ENCODE assay signal across 10 cellular contexts in the genomic region with DNA sequence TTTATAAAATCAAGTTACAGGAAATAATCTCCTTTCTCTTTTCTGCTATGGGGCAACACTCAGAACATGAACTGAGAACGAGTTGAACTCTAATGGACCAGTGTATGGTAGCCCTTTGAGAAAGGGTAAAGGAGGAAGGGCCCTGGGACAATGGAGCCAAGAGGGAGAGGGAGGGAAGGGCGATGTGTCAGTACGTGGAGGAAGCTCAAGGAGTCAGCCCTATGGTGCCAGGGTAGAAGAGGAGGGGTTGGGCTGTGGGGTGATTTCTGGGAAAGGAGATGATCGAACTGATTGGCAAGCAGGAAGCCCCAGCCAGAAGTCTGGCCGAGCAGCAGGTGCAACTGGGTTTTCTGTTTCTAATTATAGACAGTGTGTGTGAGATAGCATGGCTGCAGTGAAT. TPM values are rescaled to one million over a fixed set of nuclear protein-coding genes. Genes with fewer than 3 reads are reported as not detected.
DNase-seq lines count a peak whose midpoint lies in the region; ATAC-seq and TF ChIP-seq lines count a peak whose summit lies in the region.
"Had no signal": no experiment of that assay in that cellular context is flagged by ENCODE, and none has a peak within 500 bp of the region (broad histone marks: within the 10 kb centered on the region; RNA-seq: fewer than 3 reads in every experiment).

No MANE protein-coding gene starts in this region.

- no peak overlapping the region for H4K8ac ChIP-seq in neuronal stem cell (ENCODE audit: low read depth, low read length)

- no peak overlapping the region for H4K91ac ChIP-seq in neuronal stem cell (ENCODE audit: low read depth, low read length, poor library complexity)

- H3K4me1 ChIP-seq in neuronal stem cell (ENCODE audit: control insufficient read depth in 2 of 2, insufficient read depth in 1 of 2, low read depth in 1 of 2, low read length in 2 of 2): peaks cover 4 to 12% of the 10 kb centered on the region in 2 donors

- H3K4me1 Mint-ChIP-seq in activated naive CD4-positive, alpha-beta T cell treated with anti-CD3 and anti-CD28 coated beads, Interleukin-2, amount 50 U/mL, for 24 hours: peaks cover 49% of the 10 kb centered on the region

- no peak for TF ChIP-seq CTCF in omental fat pad (IDR thresholded peaks at IDR 0.05)

- H2BK12ac ChIP-seq in neuronal stem cell (ENCODE audit: low read length): no peak overlapping the region

- H3K36me3 Mint-ChIP-seq in activated naive CD4-positive, alpha-beta T cell treated with anti-CD3 and anti-CD28 coated beads, Interleukin-2, amount 50 U/mL, for 24 hours: no peaks in the 10 kb centered on the region

- H2BK15ac ChIP-seq in neuronal stem cell (ENCODE audit: low read length): no peak overlapping the region

- H3K27ac ChIP-seq in neuronal stem cell (replicated peaks; ENCODE audit: low read length): no peak overlapping the region

- no peak overlapping the region for H2BK5ac ChIP-seq in neuronal stem cell (ENCODE audit: low read length)

- no peak overlapping the region for H3K14ac ChIP-seq in neuronal stem cell (ENCODE audit: low read length)

- no peaks in the 10 kb centered on the region for H3K36me3 ChIP-seq in neuronal stem cell (replicated peaks in 1 of 2; ENCODE audit: control insufficient read depth in 2 of 2, insufficient read depth in 2 of 2, low read length in 2 of 2)

- no peak overlapping the region for H2AK5ac ChIP-seq in neuronal stem cell (ENCODE audit: low read depth, low read length)

- no peak overlapping the region for H3K9ac ChIP-seq in neuronal stem cell (ENCODE audit: low read depth, low read length, poor library complexity)

- no peak overlapping the region for H3K4me3 ChIP-seq in neuronal stem cell (ENCODE audit: low read length in 2 of 2)
- H3K4me3 ChIP-seq: mucosa of descending colon had no signal

- H2AFZ ChIP-seq in neuronal stem cell (ENCODE audit: low read length): peak overlapping the region; percentile 43

- H2BK120ac ChIP-seq in neuronal stem cell (ENCODE audit: low read depth, low read length): no peak overlapping the region

- H3K9me3 ChIP-seq in neuronal stem cell (replicated peaks in 1 of 2; ENCODE audit: control insufficient read depth in 2 of 2, insufficient read depth in 1 of 2, low read depth in 1 of 2, low read length in 2 of 2): no peaks in the 10 kb centered on the region
- H3K9me3 ChIP-seq: mucosa of descending colon had no signal

- ATAC-seq in HG03139 (IDR thresholded peaks at IDR 0.05; ENCODE audit: unreplicated experiment): no peak
- ATAC-seq in omental fat pad (ENCODE audit: low FRiP score): no peak
- ATAC-seq: mucosa of descending colon had no signal

- no CpG with 5 or more reads among the region's 5 CpGs for WGBS in neuronal stem cell (ENCODE audit: extremely low coverage in 2 of 2, insufficient read length in 2 of 2, insufficient replicate concordance in 1 of 2), 2 donors

- H3K4ac ChIP-seq in neuronal stem cell (ENCODE audit: low read length): no peak overlapping the region

- peak overlapping the region; percentile 94 for H3K27ac Mint-ChIP-seq in activated naive CD4-positive, alpha-beta T cell treated with anti-CD3 and anti-CD28 coated beads, Interleukin-2, amount 50 U/mL, for 24 hours

- H3K27me3 ChIP-seq in neuronal stem cell (ENCODE audit: control insufficient read depth in 3 of 3, insufficient read depth in 3 of 3, low read depth in 1 of 3, low read length in 3 of 3): peaks cover 0 to 9% (median 2%) of the 10 kb centered on the region in 3 experiments

- no peak overlapping the region for H3K23ac ChIP-seq in neuronal stem cell (ENCODE audit: low read depth, low read length, poor library complexity)

- DNase-seq in NCI-H2029 (lab: John Stamatoyannopoulos, UW) (peak; percentile 33), NCI-H2029 treated with DMSO at 0.1 percent for 48 hours (lab: John Stamatoyannopoulos, UW) (no peak), NCI-H2196 (lab: John Stamatoyannopoulos, UW; ENCODE audit: unreplicated experiment) (peak; percentile 82), neuronal stem cell (ENCODE audit: low spot score) (no peak), NCI-H1930 (lab: John Stamatoyannopoulos, UW) (no peak), omental fat pad (ENCODE audit: low spot score) (no peak)
- DNase-seq: mucosa of descending colon, NCI-H446 had no signal

- no peak overlapping the region for H3K4me3 Mint-ChIP-seq in activated naive CD4-positive, alpha-beta T cell treated with anti-CD3 and anti-CD28 coated beads, Interleukin-2, amount 50 U/mL, for 24 hours

- no peaks in the 10 kb centered on the region for H3K27me3 Mint-ChIP-seq in activated naive CD4-positive, alpha-beta T cell treated with anti-CD3 and anti-CD28 coated beads, Interleukin-2, amount 50 U/mL, for 24 hours

- H3K18ac ChIP-seq in neuronal stem cell (ENCODE audit: low read length): no peak overlapping the region

- no peak overlapping the region for H3K4me2 ChIP-seq in neuronal stem cell (ENCODE audit: insufficient read depth, low read length, poor library complexity, severe bottlenecking)

- H3K9me3 Mint-ChIP-seq in activated naive CD4-positive, alpha-beta T cell treated with anti-CD3 and anti-CD28 coated beads, Interleukin-2, amount 50 U/mL, for 24 hours: no peaks in the 10 kb centered on the region

- no peaks in the 10 kb centered on the region for H3K79me1 ChIP-seq in neuronal stem cell (ENCODE audit: low read depth, low read length)

RNA-seq across cellular contexts. Expression of a gene that starts 4.3 kb away (rescaled TPM):
- 16.5 TPM for polyA plus RNA-seq in neuronal stem cell (2013, experiment 1 of 2)
- 15.9 TPM for polyA plus RNA-seq in neuronal stem cell (2013, experiment 2 of 2)
- 100 to 1,000 TPM in 1 of 4 donors, 10 to 100 TPM in 3; 50.1 to 101 (median 60.2) TPM for total RNA-seq in omental fat pad

RNA-seq across cellular contexts. Expression of a gene that starts 50.6 kb away (rescaled TPM):
- polyA plus RNA-seq in neuronal stem cell (2013, experiment 1 of 2): 90.5 TPM
- 93.4 TPM for polyA plus RNA-seq in neuronal stem cell (2013, experiment 2 of 2)
- 100 to 1,000 TPM; 352 to 561 (median 476) TPM for total RNA-seq in omental fat pad

Comparison
In these comparisons a context has a peak if more than half of its experiments do, and no peak if none do; other contexts are left out.
1. DNase-seq: peak in NCI-H2029 (single experiment) and NCI-H2196 (single experiment); none in NCI-H2029 treated with DMSO at 0.1 percent for 48 hours (single experiment), neuronal stem cell (single experiment), NCI-H1930 (0 of 2) and omental fat pad (single experiment).